Comparison of ENCODE assay signal across 18 cellular contexts in genomic region chr20:19288061-19288460, GRCh38.
"Had no signal": no experiment of that assay in that cellular context is flagged by ENCODE, and none has a peak within 500 bp of the region (broad histone marks: within the 10 kb centered on the region; RNA-seq: fewer than 3 reads in every experiment).

No MANE protein-coding gene starts in this region.

- H3K4me3 ChIP-seq: ascending aorta, dorsolateral prefrontal cortex, neural progenitor cell, psoas muscle had no signal

- ATAC-seq: activated CD4-positive, CD25-positive, alpha-beta regulatory T cell treated with anti-CD3 and anti-CD28 coated beads, Interleukin-2, amount 50 U/mL, for 24 hours; left ventricle myocardium superior; psoas muscle; stimulated activated effector memory CD8-positive, alpha-beta T cell treated with anti-CD3 and anti-CD28 coated beads, Interleukin-12 subunit alpha, Interleukin-12 subunit beta, amount 100 ng/mL, for 72 hours; T-cell had no signal

- H3K36me3 ChIP-seq: ascending aorta, neural progenitor cell had no signal

- H3K27ac Mint-ChIP-seq: activated naive CD8-positive, alpha-beta T cell; endodermal cell; neural progenitor cell; stimulated activated effector memory CD8-positive, alpha-beta T cell treated with anti-CD3 and anti-CD28 coated beads, Interleukin-12 subunit alpha, Interleukin-12 subunit beta, amount 100 ng/mL, for 72 hours; T-cell had no signal

- H3K27ac ChIP-seq: ascending aorta, dorsolateral prefrontal cortex, neural progenitor cell, psoas muscle had no signal

- H3K9ac ChIP-seq: neural progenitor cell had no signal

- H3K9me3 ChIP-seq: ascending aorta, psoas muscle had no signal

- H3K4me3 Mint-ChIP-seq: activated naive CD8-positive, alpha-beta T cell; endodermal cell; neural progenitor cell; stimulated activated effector memory CD8-positive, alpha-beta T cell treated with anti-CD3 and anti-CD28 coated beads, Interleukin-12 subunit alpha, Interleukin-12 subunit beta, amount 100 ng/mL, for 72 hours; T-cell had no signal

- H3K4me1 Mint-ChIP-seq: neural progenitor cell; stimulated activated effector memory CD8-positive, alpha-beta T cell treated with anti-CD3 and anti-CD28 coated beads, Interleukin-12 subunit alpha, Interleukin-12 subunit beta, amount 100 ng/mL, for 72 hours; T-cell had no signal

- DNase-seq: activated CD4-positive, alpha-beta T cell treated with anti-CD3 and anti-CD28 coated beads, Interleukin-2, amount 50 U/mL, for 1 hour; activated CD8-positive, alpha-beta memory T cell treated with anti-CD3 and anti-CD28 coated beads for 24 hours; activated gamma-delta T cell treated with Interleukin-2 at 50 U/mL for 16 hours; dorsolateral prefrontal cortex; endodermal cell; hippocampal formation; left ventricle myocardium superior; mesendoderm; psoas muscle; stimulated activated CD4-positive, alpha-beta T cell treated with anti-CD3 and anti-CD28 coated beads, Interleukin-12 subunit alpha, Interleukin-12 subunit beta, amount 100 ng/mL, for 4 hours; stimulated activated CD4-positive, alpha-beta T cell treated with anti-CD3 and anti-CD28 coated beads, Interleukin-2, amount 100 ng/mL, for 24 hours; T-cell; T-helper 9 cell had no signal

- H3K27me3 Mint-ChIP-seq: activated naive CD8-positive, alpha-beta T cell; T-cell had no signal

- H3K9me3 Mint-ChIP-seq: endodermal cell; neural progenitor cell; stimulated activated effector memory CD8-positive, alpha-beta T cell treated with anti-CD3 and anti-CD28 coated beads, Interleukin-12 subunit alpha, Interleukin-12 subunit beta, amount 100 ng/mL, for 72 hours; T-cell had no signal

- H3K36me3 Mint-ChIP-seq: activated naive CD8-positive, alpha-beta T cell; neural progenitor cell; stimulated activated effector memory CD8-positive, alpha-beta T cell treated with anti-CD3 and anti-CD28 coated beads, Interleukin-12 subunit alpha, Interleukin-12 subunit beta, amount 100 ng/mL, for 72 hours; T-cell had no signal
